In genomic region chr3:10753964-10754363, GRCh38 we compare ENCODE assay signal across 7 cellular contexts.
DNase-seq lines count a peak whose midpoint lies in the region; FAIRE-seq and TF ChIP-seq lines count a peak whose summit lies in the region.

No MANE protein-coding gene starts in this region.

- no peak for FAIRE-seq in HTR-8/SVneo (lab: Jason Lieb, UNC)

- CTCF ChIA-PET in activated CD4-positive, alpha-beta T cell treated with anti-CD3 and anti-CD28 coated beads, Interleukin-2, amount 10 ng/mL, durations not matched to agents 7 days and 5 days (lab: Charles Lee): no interaction called here

- H3K9me3 Mint-ChIP-seq in activated CD4-positive, alpha-beta T cell treated with anti-CD3 and anti-CD28 coated beads, Interleukin-2, amount 10 ng/mL, durations not matched to agents 7 days and 5 days: no peaks in the 10 kb centered on the region

- TF ChIP-seq CTCF in fibroblast of the aortic adventitia (IDR thresholded peaks at IDR 0.05; ENCODE audit: insufficient read depth, low read length): no peak

- POLR2A ChIA-PET in activated CD4-positive, alpha-beta T cell treated with anti-CD3 and anti-CD28 coated beads, Interleukin-2, amount 10 ng/mL, durations not matched to agents 7 days and 5 days (lab: Charles Lee): no interaction called here

- no peak overlapping the region for H3K27ac Mint-ChIP-seq in activated CD4-positive, alpha-beta T cell treated with anti-CD3 and anti-CD28 coated beads, Interleukin-2, amount 10 ng/mL, durations not matched to agents 7 days and 5 days

- H3K27me3 Mint-ChIP-seq in activated CD4-positive, alpha-beta T cell treated with anti-CD3 and anti-CD28 coated beads, Interleukin-2, amount 10 ng/mL, durations not matched to agents 7 days and 5 days: peaks cover 6% of the 10 kb centered on the region

- H3K4me3 Mint-ChIP-seq in activated CD4-positive, alpha-beta T cell treated with anti-CD3 and anti-CD28 coated beads, Interleukin-2, amount 10 ng/mL, durations not matched to agents 7 days and 5 days: no peak overlapping the region

- DNase-seq in HTR-8/SVneo (ENCODE audit: insufficient read length, low spot score): peak; percentile 44
- DNase-seq in activated CD4-positive, alpha-beta T cell treated with anti-CD3 and anti-CD28 coated beads, Interleukin-2, amount 10 ng/mL, durations not matched to agents 7 days and 5 days: peak; percentile 57
- peak; percentile 33 for DNase-seq in fibroblast of the aortic adventitia (ENCODE audit: low read depth)
- DNase-seq in stimulated activated CD4-positive, alpha-beta T cell treated with anti-CD3 and anti-CD28 coated beads, Interleukin-4, amount 100 ng/mL, for 1 hour: peak; percentile 52
- no peak for DNase-seq in pons (ENCODE audit: low spot score)
- no peak for DNase-seq in NCI-H2196 (lab: John Stamatoyannopoulos, UW; ENCODE audit: unreplicated experiment)
- no peak for DNase-seq in GF-D8 (lab: John Stamatoyannopoulos, UW)

- no peak overlapping the region for H3K4me3 ChIP-seq in fibroblast of the aortic adventitia (ENCODE audit: low read depth, low read length)

- no peaks in the 10 kb centered on the region for H3K36me3 Mint-ChIP-seq in activated CD4-positive, alpha-beta T cell treated with anti-CD3 and anti-CD28 coated beads, Interleukin-2, amount 10 ng/mL, durations not matched to agents 7 days and 5 days (ENCODE audit: low read depth)

- H3K4me1 Mint-ChIP-seq in activated CD4-positive, alpha-beta T cell treated with anti-CD3 and anti-CD28 coated beads, Interleukin-2, amount 10 ng/mL, durations not matched to agents 7 days and 5 days: peaks cover 3% of the 10 kb centered on the region

Comparison
In these comparisons a context has a peak if more than half of its experiments do, and no peak if none do; other contexts are left out.
1. DNase-seq: peak in HTR-8/SVneo (single experiment), activated CD4-positive, alpha-beta T cell treated with anti-CD3 and anti-CD28 coated beads, Interleukin-2, amount 10 ng/mL, durations not matched to agents 7 days and 5 days (single experiment), fibroblast of the aortic adventitia (single experiment) and stimulated activated CD4-positive, alpha-beta T cell treated with anti-CD3 and anti-CD28 coated beads, Interleukin-4, amount 100 ng/mL, for 1 hour (single experiment); none in pons (single experiment), NCI-H2196 (single experiment) and GF-D8 (single experiment).